ENCODE assay signal across 8 cellular contexts in genomic region chr19:31350033-31350692, GRCh38. TPM values are rescaled to one million over a fixed set of nuclear protein-coding genes. Genes with fewer than 3 reads are reported as not detected.
DNase-seq lines count a peak whose midpoint lies in the region; ATAC-seq and TF ChIP-seq lines count a peak whose summit lies in the region.

No MANE protein-coding gene starts in this region.

- H3K27ac ChIP-seq in brain microvascular endothelial cell (peak overlapping the region; percentile 78), liver (ENCODE audit: low read depth in 1 of 2, low read length in 2 of 2) (peak overlapping the region; percentile 51 to 77), transverse colon (peak overlapping the region; percentile 93 to 97 (median 96))

- in situ Hi-C loops in brain microvascular endothelial cell (cut with HindIII; ENCODE audit: low pct_ligation_motif_present, low sequenced_read_pairs), result no loop called here
- in situ Hi-C loops in transverse colon (cut with MboI; ENCODE audit: low pct_ligation_motif_present in 1 of 4, low pct_unique_long_range_greater_than_20kb in 1 of 4, low sequenced_read_pairs in 3 of 4), result loop anchor here in 2 of 4 donors (25.0 kb wide), 2 partner anchors 563 to 663 kb away; no protein-coding TSS in a partner anchor

- TF ChIP-seq EP300 in transverse colon (IDR thresholded peaks at IDR 0.05; ENCODE audit: low read depth), result no peak

- H3K4me3 ChIP-seq in brain microvascular endothelial cell (ENCODE audit: low read depth, low read length) (peak overlapping the region; percentile 67), liver (ENCODE audit: low read depth in 1 of 3, low read length in 3 of 3) (peak overlapping the region in 2 of 3 donors; percentile 37 to 94), transverse colon (peak overlapping the region; percentile 71 to 97 (median 90))

- ATAC-seq in activated CD8-positive, alpha-beta memory T cell treated with anti-CD3 and anti-CD28 coated beads, Interleukin-2, amount 10 ng/mL, durations not matched to agents 7 days and 5 days, result peak; percentile 10
- ATAC-seq in HG03571 (IDR thresholded peaks at IDR 0.05; ENCODE audit: unreplicated experiment), result no peak
- ATAC-seq in GM21825 (IDR thresholded peaks at IDR 0.05; ENCODE audit: unreplicated experiment), result no peak
- ATAC-seq in HG02938 (IDR thresholded peaks at IDR 0.05; ENCODE audit: unreplicated experiment), result no peak

- intact Hi-C loops in transverse colon (cut with DNase I; ENCODE audit: low total_unique reads), result no loop called here

- no peak for DNase-seq in activated CD8-positive, alpha-beta memory T cell treated with anti-CD3 and anti-CD28 coated beads, Interleukin-2, amount 10 ng/mL, durations not matched to agents 7 days and 5 days
- DNase-seq in activated CD8-positive, alpha-beta memory T cell treated with anti-CD3 and anti-CD28 coated beads for 24 hours, result no peak
- DNase-seq in brain microvascular endothelial cell (no peak), transverse colon (no peak)

- WGBS in liver, result 2% methylated on average over 61 of the region's 61 CpGs
- 12% methylated on average over 30 of the region's 61 CpGs; no CpG with 5 or more reads in 1 of the 2 donors for WGBS in transverse colon (ENCODE audit: low coverage in 1 of 2), 2 donors

- peaks cover 10 to 26% (median 12%) of the 10 kb centered on the region in 4 donors for H3K4me1 ChIP-seq in liver (ENCODE audit: control insufficient read depth in 4 of 4, insufficient read depth in 4 of 4, low read length in 3 of 4)
- H3K4me1 ChIP-seq in transverse colon, result peaks cover 0 to 42% (median 18%) of the 10 kb centered on the region in 4 donors

- H3K36me3 Mint-ChIP-seq in activated CD8-positive, alpha-beta memory T cell treated with anti-CD3 and anti-CD28 coated beads, Interleukin-2, amount 10 ng/mL, durations not matched to agents 7 days and 5 days, result no peaks in the 10 kb centered on the region

- TF ChIP-seq RAD21 in liver (IDR thresholded peaks at IDR 0.05), result no peak

- no peaks in the 10 kb centered on the region for H3K36me3 ChIP-seq in brain microvascular endothelial cell (replicated peaks)
- no peaks in the 10 kb centered on the region for H3K36me3 ChIP-seq in liver (ENCODE audit: control insufficient read depth in 4 of 4, insufficient read depth in 3 of 4, low read depth in 1 of 4, low read length in 3 of 4)
- H3K36me3 ChIP-seq in transverse colon, result no peaks in the 10 kb centered on the region

- no peak overlapping the region for H3K27ac Mint-ChIP-seq in activated CD8-positive, alpha-beta memory T cell treated with anti-CD3 and anti-CD28 coated beads, Interleukin-2, amount 10 ng/mL, durations not matched to agents 7 days and 5 days

- H3K9me3 ChIP-seq in liver (ENCODE audit: control insufficient read depth in 4 of 4, low read length in 3 of 4) (no peaks in the 10 kb centered on the region), transverse colon (no peaks in the 10 kb centered on the region)

- peaks cover 72% of the 10 kb centered on the region for H3K27me3 Mint-ChIP-seq in activated CD8-positive, alpha-beta memory T cell treated with anti-CD3 and anti-CD28 coated beads, Interleukin-2, amount 10 ng/mL, durations not matched to agents 7 days and 5 days

- H3K4me1 Mint-ChIP-seq in activated CD8-positive, alpha-beta memory T cell treated with anti-CD3 and anti-CD28 coated beads, Interleukin-2, amount 10 ng/mL, durations not matched to agents 7 days and 5 days, result peaks cover 18% of the 10 kb centered on the region

- no peak for TF ChIP-seq POLR2A in transverse colon (IDR thresholded peaks at IDR 0.05)

- CTCF ChIA-PET in activated CD8-positive, alpha-beta memory T cell treated with anti-CD3 and anti-CD28 coated beads, Interleukin-2, amount 10 ng/mL, durations not matched to agents 7 days and 5 days (lab: Charles Lee), result no interaction called here

- peak overlapping the region in 1 of 2 donors; percentile 6 for H3K9ac ChIP-seq in liver (ENCODE audit: low read depth in 1 of 2, low read length in 2 of 2)

- H3K4me3 Mint-ChIP-seq in activated CD8-positive, alpha-beta memory T cell treated with anti-CD3 and anti-CD28 coated beads, Interleukin-2, amount 10 ng/mL, durations not matched to agents 7 days and 5 days, result peak overlapping the region; percentile 36

- H3K9me3 Mint-ChIP-seq in activated CD8-positive, alpha-beta memory T cell treated with anti-CD3 and anti-CD28 coated beads, Interleukin-2, amount 10 ng/mL, durations not matched to agents 7 days and 5 days (ENCODE audit: low read depth), result no peaks in the 10 kb centered on the region

- TF ChIP-seq CTCF in brain microvascular endothelial cell (IDR thresholded peaks at IDR 0.05; ENCODE audit: low read depth, low read length, missing control alignments) (no peak), liver (IDR thresholded peaks at IDR 0.05; ENCODE audit: low read depth, low read length, missing input control) (no peak), transverse colon (IDR thresholded peaks at IDR 0.05) (no peak)

- H3K27me3 ChIP-seq in brain microvascular endothelial cell (replicated peaks), result peaks cover 17% of the 10 kb centered on the region
- H3K27me3 ChIP-seq in liver (ENCODE audit: control insufficient read depth in 4 of 4, insufficient read depth in 4 of 4, low read length in 3 of 4), result peaks cover under 1 to 20% (median 11%) of the 10 kb centered on the region in 4 donors
- peaks cover 91% of the 10 kb centered on the region for H3K27me3 ChIP-seq in transverse colon

TF ChIP-seq in liver, 16 proteins besides CTCF, POLR2A, EP300 and RAD21:
- no peak for TF ChIP-seq FOXA1 (IDR thresholded peaks at IDR 0.05)
- no peak for TF ChIP-seq JUND (IDR thresholded peaks at IDR 0.05)
- TF ChIP-seq HNF4A (conservative IDR thresholded peaks at IDR 0.05), result no peak
- no peak for TF ChIP-seq SP1 (IDR thresholded peaks at IDR 0.05)
- TF ChIP-seq NR2F2 (IDR thresholded peaks at IDR 0.05), result no peak
- no peak for TF ChIP-seq YY1 (IDR thresholded peaks at IDR 0.05)
- TF ChIP-seq EGR1 (IDR thresholded peaks at IDR 0.05; ENCODE audit: low read depth in 2 of 2), result no peak
- TF ChIP-seq TAF1 (conservative IDR thresholded peaks at IDR 0.05), result no peak
- no peak for TF ChIP-seq RXRA (IDR thresholded peaks at IDR 0.05)
- no peak for TF ChIP-seq GABPA (IDR thresholded peaks at IDR 0.05 in 1 of 2, conservative IDR thresholded peaks at IDR 0.05 in 1 of 2)
- TF ChIP-seq, protein P1, sequence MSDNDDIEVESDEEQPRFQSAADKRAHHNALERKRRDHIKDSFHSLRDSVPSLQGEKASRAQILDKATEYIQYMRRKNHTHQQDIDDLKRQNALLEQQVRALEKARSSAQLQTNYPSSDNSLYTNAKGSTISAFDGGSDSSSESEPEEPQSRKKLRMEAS (IDR thresholded peaks at IDR 0.05), result no peak
- TF ChIP-seq HNF4G (IDR thresholded peaks at IDR 0.05), result no peak
- no peak for TF ChIP-seq ZBTB33 (IDR thresholded peaks at IDR 0.05)
- TF ChIP-seq FOXA2 (IDR thresholded peaks at IDR 0.05), result no peak
- TF ChIP-seq, protein P2, sequence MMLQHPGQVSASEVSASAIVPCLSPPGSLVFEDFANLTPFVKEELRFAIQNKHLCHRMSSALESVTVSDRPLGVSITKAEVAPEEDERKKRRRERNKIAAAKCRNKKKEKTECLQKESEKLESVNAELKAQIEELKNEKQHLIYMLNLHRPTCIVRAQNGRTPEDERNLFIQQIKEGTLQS (IDR thresholded peaks at IDR 0.05), result no peak
- TF ChIP-seq REST (IDR thresholded peaks at IDR 0.05), result no peak
TF ChIP-seq in liver: peak in this region for 0.

RNA-seq across cellular contexts. Expression of gene TSHZ3, which starts 0.9 kb away (rescaled TPM):
- 1 to 10 TPM in 1 of 2 experiments, under 1 TPM in 1; 0.94 to 1.5 TPM for total RNA-seq in activated CD8-positive, alpha-beta memory T cell treated with anti-CD3 and anti-CD28 coated beads, Interleukin-2, amount 10 ng/mL, durations not matched to agents 7 days and 5 days
- total RNA-seq in liver (1 to 10 TPM in 1 of 2 donors, under 1 TPM in 1; 0.61 to 3.3 TPM), transverse colon (1 to 10 TPM; 3.0 to 6.4 (median 4.6) TPM)
- polyA plus RNA-seq in liver, result under 1 TPM; 0.42 to 0.75 TPM
